Comparison of ENCODE assay signal across 1 cellular context in genomic region chr10:12348341-12348869, GRCh38.
A peak's percentile ranks its signal among the peaks of the same experiment; 100 is the strongest.
TF ChIP-seq lines count a peak whose summit lies in the region.

No MANE protein-coding gene starts in this region.

TF ChIP-seq in GM12878, 131 proteins besides CTCF, POLR2A, EP300 and RAD21 (continued from another document):
- TF ChIP-seq ZBTB40 (IDR thresholded peaks at IDR 0.05; ENCODE audit: borderline replicate concordance) (0 out of 2 replicates have a peak, but pooled peaks have one; percentile 33), CBFB (IDR thresholded peaks at IDR 0.05; ENCODE audit: low read depth) (no peak), MLLT1 (IDR thresholded peaks at IDR 0.05) (no peak), SUZ12 (IDR thresholded peaks at IDR 0.05; ENCODE audit: unreplicated experiment) (no peak), KAT2A (conservative IDR thresholded peaks at IDR 0.05; ENCODE audit: control insufficient read depth, low read depth, low read length) (no peak), PAX5 (IDR thresholded peaks at IDR 0.05; ENCODE audit: borderline replicate concordance, low read depth, low read length) (no peak), PAX8 (IDR thresholded peaks at IDR 0.05) (no peak), NFIC (IDR thresholded peaks at IDR 0.05; ENCODE audit: low read depth, low read length) (no peak), FOXM1 (IDR thresholded peaks at IDR 0.05; ENCODE audit: low read depth, low read length) (no peak), NR2C2 (IDR thresholded peaks at IDR 0.05; ENCODE audit: borderline replicate concordance, control insufficient read depth, insufficient read length, low read depth) (no peak), CHD2 (IDR thresholded peaks at IDR 0.05; ENCODE audit: borderline replicate concordance, low read depth, low read length) (no peak), TARDBP (IDR thresholded peaks at IDR 0.05; ENCODE audit: borderline replicate concordance) (no peak), STAT3 (IDR thresholded peaks at IDR 0.05; ENCODE audit: low read depth, low read length) (0 out of 2 replicates have a peak, but pooled peaks have one; percentile 31), MAX (IDR thresholded peaks at IDR 0.05; ENCODE audit: low read depth, low read length) (no peak), USF1 (IDR thresholded peaks at IDR 0.05; ENCODE audit: borderline replicate concordance, extremely low read length, insufficient read depth, low read depth, low read length) (no peak), MXI1 (IDR thresholded peaks at IDR 0.05; ENCODE audit: low read depth, low read length) (no peak), CREM (IDR thresholded peaks at IDR 0.05; ENCODE audit: low read depth) (no peak), E2F4 (IDR thresholded peaks at IDR 0.05; ENCODE audit: low read depth, low read length) (no peak), ZBTB33 (IDR thresholded peaks at IDR 0.05) (no peak), BHLHE40 (IDR thresholded peaks at IDR 0.05; ENCODE audit: borderline replicate concordance in 1 of 2, low read depth in 2 of 2, low read length in 1 of 2) (no peak), TCF3 (IDR thresholded peaks at IDR 0.05; ENCODE audit: borderline replicate concordance, insufficient read depth, low read depth, low read length) (0 out of 2 replicates have a peak, but pooled peaks have one; percentile 52), BCLAF1 (IDR thresholded peaks at IDR 0.05) (no peak), FOXK2 (IDR thresholded peaks at IDR 0.05) (no peak), SRF (IDR thresholded peaks at IDR 0.05; ENCODE audit: low read depth in 2 of 2, low read length in 2 of 2) (no peak), USF2 (IDR thresholded peaks at IDR 0.05; ENCODE audit: borderline replicate concordance, low read depth, low read length) (no peak), RELB (IDR thresholded peaks at IDR 0.05; ENCODE audit: low read depth) (no peak), NKRF (conservative IDR thresholded peaks at IDR 0.05) (0 out of 2 replicates have a peak, but pooled peaks have one; percentile 16), MTA3 (IDR thresholded peaks at IDR 0.05; ENCODE audit: borderline replicate concordance, low read length) (no peak)
